In genomic region chr1:200376521-200376920, GRCh38 we compare ENCODE assay signal across 2 cellular contexts.
TF ChIP-seq lines count a peak whose summit lies in the region.

No MANE protein-coding gene starts in this region.

TF ChIP-seq in GM23338, 12 proteins besides CTCF, POLR2A, EP300 and RAD21:
- TF ChIP-seq CREB1 (CRISPR knock-in tag; IDR thresholded peaks at IDR 0.05; ENCODE audit: low read depth) (no peak), POLR2AphosphoS5 (IDR thresholded peaks at IDR 0.05; ENCODE audit: low read depth) (no peak), NANOG (IDR thresholded peaks at IDR 0.05; ENCODE audit: borderline replicate concordance) (no peak), ETS1 (IDR thresholded peaks at IDR 0.05) (no peak), ZNF114 (CRISPR knock-in tag; IDR thresholded peaks at IDR 0.05) (no peak), EZH2phosphoT487 (IDR thresholded peaks at IDR 0.05; ENCODE audit: unreplicated experiment) (no peak), ZNF331 (CRISPR knock-in tag; IDR thresholded peaks at IDR 0.05; ENCODE audit: low read depth) (no peak), REST (IDR thresholded peaks at IDR 0.05; ENCODE audit: unreplicated experiment) (no peak), EZH2 (IDR thresholded peaks at IDR 0.05; ENCODE audit: low read depth, unreplicated experiment) (no peak)

TF ChIP-seq in HepG2, 621 proteins besides CTCF, POLR2A, EP300 and RAD21:
- TF ChIP-seq HNF1B (CRISPR knock-in tag; IDR thresholded peaks at IDR 0.05): no peak
- no peak for TF ChIP-seq ESRRA (CRISPR knock-in tag; IDR thresholded peaks at IDR 0.05; ENCODE audit: low read depth)
- TF ChIP-seq TCF7L2 (IDR thresholded peaks at IDR 0.05; ENCODE audit: low read depth, low read length): no peak
- TF ChIP-seq ZNF333 (CRISPR knock-in tag; IDR thresholded peaks at IDR 0.05; ENCODE audit: borderline replicate concordance): no peak
- TF ChIP-seq SNAPC4 (CRISPR knock-in tag; IDR thresholded peaks at IDR 0.05): no peak
- no peak for TF ChIP-seq RCOR2 (CRISPR knock-in tag; IDR thresholded peaks at IDR 0.05)
- no peak for TF ChIP-seq BRCA1 (CRISPR knock-in tag; IDR thresholded peaks at IDR 0.05)
- TF ChIP-seq ZNF317 (CRISPR knock-in tag; IDR thresholded peaks at IDR 0.05): no peak
- TF ChIP-seq STAG1 (CRISPR knock-in tag; IDR thresholded peaks at IDR 0.05): no peak
- TF ChIP-seq ZNF142 (CRISPR knock-in tag; IDR thresholded peaks at IDR 0.05): no peak
- no peak for TF ChIP-seq HDAC2 (CRISPR knock-in tag; IDR thresholded peaks at IDR 0.05)
- no peak for TF ChIP-seq NBN (conservative IDR thresholded peaks at IDR 0.05)
- no peak for TF ChIP-seq AHR (CRISPR knock-in tag; IDR thresholded peaks at IDR 0.05)
